ENCODE assay signal across 8 cellular contexts in the genomic region with DNA sequence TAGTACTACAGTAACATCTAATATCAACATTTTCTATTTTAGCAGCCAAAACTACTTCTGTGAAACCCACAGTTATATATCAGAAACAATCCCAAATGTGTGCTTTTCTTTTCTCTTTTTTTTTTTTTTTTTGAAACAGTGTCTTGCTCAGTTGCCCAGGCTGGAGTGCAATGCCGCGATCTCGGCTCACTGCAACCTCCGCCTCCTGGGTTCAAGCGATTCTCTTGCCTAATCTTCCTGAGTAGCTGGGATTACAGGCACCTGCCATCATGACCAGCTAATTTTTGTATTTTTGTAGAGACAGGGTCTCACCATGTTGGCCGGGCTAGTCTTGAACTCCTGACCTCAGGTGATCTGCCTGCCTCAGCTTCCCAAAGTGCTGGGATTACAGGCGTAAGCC. TPM values are rescaled to one million over a fixed set of nuclear protein-coding genes. Genes with fewer than 3 reads are reported as not detected.
A peak's percentile ranks its signal among the peaks of the same experiment; 100 is the strongest.
DNase-seq lines count a peak whose midpoint lies in the region; ATAC-seq and TF ChIP-seq lines count a peak whose summit lies in the region.
"Not testable (repeated sequence)": the region's sequence is repeated elsewhere in the genome, so short reads cannot be mapped to it uniquely, and the experiment has no call there.

No MANE protein-coding gene starts in this region.

- TF ChIP-seq CTCF in CD8-positive, alpha-beta T cell (IDR thresholded peaks at IDR 0.05); HFFc6 (IDR thresholded peaks at IDR 0.05); SK-N-SH (IDR thresholded peaks at IDR 0.05); fibroblast of lung (conservative IDR thresholded peaks at IDR 0.05 in 1 of 2, IDR thresholded peaks at IDR 0.05 in 1 of 2; ENCODE audit: low read depth in 1 of 2, low read length in 2 of 2); nephron (IDR thresholded peaks at IDR 0.05; ENCODE audit: unreplicated experiment in 3 of 3): not testable (repeated sequence)

- not testable (repeated sequence) for H3K36me3 ChIP-seq in CD8-positive, alpha-beta T cell (ENCODE audit: insufficient read depth, low read length); fibroblast of lung (ENCODE audit: control insufficient read depth, insufficient read depth, low read length)
- peaks cover 11 to 38% of the 10 kb centered on the region in 2 experiments for H3K36me3 ChIP-seq in SK-N-SH (replicated peaks in 1 of 2; ENCODE audit: control insufficient read depth in 1 of 2, insufficient read depth in 2 of 2, low read length in 1 of 2)

- peak overlapping the region; percentile 96; the same call in 1 of the 2 replicates for H3K9ac ChIP-seq in SK-N-SH
- not testable (repeated sequence) for H3K9ac ChIP-seq in fibroblast of lung (ENCODE audit: insufficient read depth, low read length)

- not testable (repeated sequence) for TF ChIP-seq RAD21 in SK-N-SH (IDR thresholded peaks at IDR 0.05; ENCODE audit: low read length)

- H3K4me3 Mint-ChIP-seq in CD8-positive, alpha-beta T cell = peak overlapping the region; percentile 100
- H3K4me3 Mint-ChIP-seq in HFFc6 (peak overlapping the region; percentile 95), nephron (peak overlapping the region; percentile 97 to 98 (median 97))
- H3K4me3 Mint-ChIP-seq in activated CD8-positive, alpha-beta T cell treated with anti-CD3 and anti-CD28 coated beads, Interleukin-2, amount 10 ng/mL, durations not matched to agents 7 days and 5 days = peak overlapping the region; percentile 25
- H3K4me3 Mint-ChIP-seq in activated naive CD8-positive, alpha-beta T cell treated with anti-CD3 and anti-CD28 coated beads, Interleukin-2, amount 50 U/mL, for 24 hours = peak overlapping the region; percentile 99
- H3K4me3 Mint-ChIP-seq in stimulated activated naive CD8-positive, alpha-beta T cell treated with anti-CD3 and anti-CD28 coated beads, Interleukin-15, Interleukin-2, amounts not matched to agents 100 ng/mL and 50 ng/mL, for 24 hours = peak overlapping the region; percentile 100

- H3K79me2 ChIP-seq in SK-N-SH (ENCODE audit: insufficient read depth) (peaks cover 70% of the 10 kb centered on the region), fibroblast of lung (ENCODE audit: control insufficient read depth, insufficient read depth, low read length) (peaks cover 60% of the 10 kb centered on the region)

- not testable (repeated sequence) for H3K9me3 ChIP-seq in CD8-positive, alpha-beta T cell (ENCODE audit: low read length); SK-N-SH; fibroblast of lung (ENCODE audit: control insufficient read depth, insufficient read depth, low read depth, low read length)

- H2AFZ ChIP-seq in SK-N-SH (ENCODE audit: low read depth); fibroblast of lung (ENCODE audit: low read length): not testable (repeated sequence)

- H3K4me2 ChIP-seq in SK-N-SH (peak overlapping the region; percentile 68; the same call in 1 of the 2 replicates), fibroblast of lung (ENCODE audit: extremely low read depth, insufficient read depth, low read length) (peak overlapping the region; percentile 74)

- H3K4me1 Mint-ChIP-seq in CD8-positive, alpha-beta T cell (ENCODE audit: low read depth) = peaks cover 47% of the 10 kb centered on the region
- H3K4me1 Mint-ChIP-seq in HFFc6 (ENCODE audit: low read depth) = peaks cover 39% of the 10 kb centered on the region
- peaks cover 53% of the 10 kb centered on the region for H3K4me1 Mint-ChIP-seq in activated CD8-positive, alpha-beta T cell treated with anti-CD3 and anti-CD28 coated beads, Interleukin-2, amount 10 ng/mL, durations not matched to agents 7 days and 5 days (ENCODE audit: low read depth)
- peaks cover 55% of the 10 kb centered on the region for H3K4me1 Mint-ChIP-seq in activated naive CD8-positive, alpha-beta T cell treated with anti-CD3 and anti-CD28 coated beads, Interleukin-2, amount 50 U/mL, for 24 hours
- H3K4me1 Mint-ChIP-seq in nephron = peaks cover 26% of the 10 kb centered on the region
- H3K4me1 Mint-ChIP-seq in stimulated activated naive CD8-positive, alpha-beta T cell treated with anti-CD3 and anti-CD28 coated beads, Interleukin-15, Interleukin-2, amounts not matched to agents 100 ng/mL and 50 ng/mL, for 24 hours (ENCODE audit: low read depth) = peaks cover 62% of the 10 kb centered on the region

- H3K4me3 ChIP-seq in CD8-positive, alpha-beta T cell (ENCODE audit: low read depth, low read length); SK-N-SH (ENCODE audit: low read depth in 2 of 2, low read length in 1 of 2): not testable (repeated sequence)
- peak overlapping the region; percentile 89 to 99 (median 96) for H3K4me3 ChIP-seq in fibroblast of lung (replicated peaks in 1 of 4; ENCODE audit: control extremely low read depth in 1 of 4, insufficient read depth in 1 of 4, low read depth in 3 of 4, low read length in 4 of 4)

- peak overlapping the region; percentile 70 for H3K27ac Mint-ChIP-seq in CD8-positive, alpha-beta T cell
- H3K27ac Mint-ChIP-seq in HFFc6 = peak overlapping the region; percentile 99; the same call in 1 of the 2 replicates
- H3K27ac Mint-ChIP-seq in activated CD8-positive, alpha-beta T cell treated with anti-CD3 and anti-CD28 coated beads, Interleukin-2, amount 10 ng/mL, durations not matched to agents 7 days and 5 days = peak overlapping the region; percentile 99
- H3K27ac Mint-ChIP-seq in activated naive CD8-positive, alpha-beta T cell treated with anti-CD3 and anti-CD28 coated beads, Interleukin-2, amount 50 U/mL, for 24 hours = peak overlapping the region; percentile 100
- peak overlapping the region; percentile 98 to 99 (median 99) for H3K27ac Mint-ChIP-seq in nephron
- not testable (repeated sequence) for H3K27ac Mint-ChIP-seq in stimulated activated naive CD8-positive, alpha-beta T cell treated with anti-CD3 and anti-CD28 coated beads, Interleukin-15, Interleukin-2, amounts not matched to agents 100 ng/mL and 50 ng/mL, for 24 hours

- not testable (repeated sequence) for H3K27me3 Mint-ChIP-seq in CD8-positive, alpha-beta T cell (ENCODE audit: low read depth); HFFc6 (ENCODE audit: insufficient read depth); activated CD8-positive, alpha-beta T cell treated with anti-CD3 and anti-CD28 coated beads, Interleukin-2, amount 10 ng/mL, durations not matched to agents 7 days and 5 days (ENCODE audit: low read depth); activated naive CD8-positive, alpha-beta T cell treated with anti-CD3 and anti-CD28 coated beads, Interleukin-2, amount 50 U/mL, for 24 hours; nephron (ENCODE audit: low read depth); stimulated activated naive CD8-positive, alpha-beta T cell treated with anti-CD3 and anti-CD28 coated beads, Interleukin-15, Interleukin-2, amounts not matched to agents 100 ng/mL and 50 ng/mL, for 24 hours

- POLR2A ChIA-PET in CD8-positive, alpha-beta T cell (lab: Charles Lee) = interaction anchor here (0.7 kb wide), 1 partner anchor 13 kb away, joined by 4 read pairs; no protein-coding TSS in a partner anchor
- POLR2A ChIA-PET in SK-N-SH (lab: Yijun Ruan, JAX) = interaction anchor here (1.2 kb wide), 1 partner anchor 14 kb away, joined by 3 read pairs; no protein-coding TSS in a partner anchor
- POLR2A ChIA-PET in activated CD8-positive, alpha-beta T cell treated with anti-CD3 and anti-CD28 coated beads, Interleukin-2, amount 10 ng/mL, durations not matched to agents 7 days and 5 days (lab: Charles Lee) = interaction anchor here (1.2 kb wide), 1 partner anchor 27 kb away, joined by 4 read pairs; no protein-coding TSS in a partner anchor

- TF ChIP-seq EP300 in SK-N-SH (IDR thresholded peaks at IDR 0.05; ENCODE audit: borderline replicate concordance in 1 of 2, low read depth in 1 of 2, low read length in 1 of 2) = not testable (repeated sequence)

- not testable (repeated sequence) for H3K9me2 ChIP-seq in SK-N-SH

- peaks cover 19% of the 10 kb centered on the region for H3F3A ChIP-seq in SK-N-SH (replicated peaks; ENCODE audit: insufficient read depth)

- intact Hi-C loops in CD8-positive, alpha-beta T cell (cut with DNase I, micrococcal nuclease) = loop anchor here (5.0 to 10.0 kb wide), 4 partner anchors 356 to 1166 kb away; a partner anchor contains a TSS

- not testable (repeated sequence) for H3K27ac ChIP-seq in CD8-positive, alpha-beta T cell (ENCODE audit: low read depth, low read length); SK-N-SH (ENCODE audit: low read depth in 2 of 2, low read length in 1 of 2); fibroblast of lung (ENCODE audit: insufficient read depth, low read length)

- not testable (repeated sequence) for H3K27me3 ChIP-seq in CD8-positive, alpha-beta T cell (ENCODE audit: insufficient read depth, low read length); SK-N-SH (ENCODE audit: insufficient read depth); fibroblast of lung (ENCODE audit: control insufficient read depth, insufficient read depth, low read length)

- peaks cover 14% of the 10 kb centered on the region for H4K20me1 ChIP-seq in SK-N-SH (ENCODE audit: insufficient read depth)
- not testable (repeated sequence) for H4K20me1 ChIP-seq in fibroblast of lung (ENCODE audit: control insufficient read depth, extremely low read depth, insufficient read depth, low read length)

- not testable (repeated sequence) for DNase-seq in CD8-positive, alpha-beta T cell; HFFc6; SK-N-SH; activated CD8-positive, alpha-beta T cell treated with anti-CD3 and anti-CD28 coated beads, Interleukin-2, amount 10 ng/mL, durations not matched to agents 7 days and 5 days; activated naive CD8-positive, alpha-beta T cell treated with anti-CD3 and anti-CD28 coated beads, Interleukin-2, amount 50 U/mL, for 24 hours; fibroblast of lung (ENCODE audit: low read depth in 2 of 2)

- H3K4me1 ChIP-seq in CD8-positive, alpha-beta T cell (ENCODE audit: insufficient read depth, low read length) = peaks cover 20% of the 10 kb centered on the region
- H3K4me1 ChIP-seq in SK-N-SH (ENCODE audit: control insufficient read depth in 1 of 2, insufficient read depth in 2 of 2, low read depth in 1 of 2, low read length in 1 of 2); fibroblast of lung (ENCODE audit: control insufficient read depth, extremely low read depth, insufficient read depth, low read length): not testable (repeated sequence)

- not testable (repeated sequence) for H3K9me3 Mint-ChIP-seq in CD8-positive, alpha-beta T cell; HFFc6; activated CD8-positive, alpha-beta T cell treated with anti-CD3 and anti-CD28 coated beads, Interleukin-2, amount 10 ng/mL, durations not matched to agents 7 days and 5 days (ENCODE audit: insufficient read depth); activated naive CD8-positive, alpha-beta T cell treated with anti-CD3 and anti-CD28 coated beads, Interleukin-2, amount 50 U/mL, for 24 hours; nephron; stimulated activated naive CD8-positive, alpha-beta T cell treated with anti-CD3 and anti-CD28 coated beads, Interleukin-15, Interleukin-2, amounts not matched to agents 100 ng/mL and 50 ng/mL, for 24 hours

- WGBS in SK-N-SH (ENCODE audit: low lambda C conversion rate) = 97% methylated on average over 7 of the region's 7 CpGs

- CTCF ChIA-PET in CD8-positive, alpha-beta T cell (lab: Charles Lee) = interaction anchor here (0.7 to 2.0 kb wide), 3 partner anchors 14 to 1281 kb away, joined by 3 to 13 read pairs (median 4); no protein-coding TSS in a partner anchor
- CTCF ChIA-PET in SK-N-SH (lab: Yijun Ruan, JAX) = interaction anchor here (1.0 to 2.2 kb wide), 3 partner anchors 14 to 118 kb away, joined by 3 to 19 read pairs (median 5); no protein-coding TSS in a partner anchor
- CTCF ChIA-PET in activated CD8-positive, alpha-beta T cell treated with anti-CD3 and anti-CD28 coated beads, Interleukin-2, amount 10 ng/mL, durations not matched to agents 7 days and 5 days (lab: Charles Lee) = interaction anchor here (1.2 to 8.0 kb wide), 3 partner anchors 8 to 218 kb away, joined by 7 to 106 read pairs (median 15); no protein-coding TSS in a partner anchor

- H3K36me3 Mint-ChIP-seq in CD8-positive, alpha-beta T cell = peaks cover 27% of the 10 kb centered on the region
- H3K36me3 Mint-ChIP-seq in HFFc6 (ENCODE audit: low read depth) = peaks cover 39% of the 10 kb centered on the region
- H3K36me3 Mint-ChIP-seq in activated CD8-positive, alpha-beta T cell treated with anti-CD3 and anti-CD28 coated beads, Interleukin-2, amount 10 ng/mL, durations not matched to agents 7 days and 5 days (ENCODE audit: low read depth) = peaks cover 34% of the 10 kb centered on the region
- peaks cover 45% of the 10 kb centered on the region for H3K36me3 Mint-ChIP-seq in activated naive CD8-positive, alpha-beta T cell treated with anti-CD3 and anti-CD28 coated beads, Interleukin-2, amount 50 U/mL, for 24 hours (ENCODE audit: low read depth)
- peaks cover 18% of the 10 kb centered on the region for H3K36me3 Mint-ChIP-seq in nephron (ENCODE audit: low read depth)
- peaks cover 48% of the 10 kb centered on the region for H3K36me3 Mint-ChIP-seq in stimulated activated naive CD8-positive, alpha-beta T cell treated with anti-CD3 and anti-CD28 coated beads, Interleukin-15, Interleukin-2, amounts not matched to agents 100 ng/mL and 50 ng/mL, for 24 hours (ENCODE audit: low read depth)

- not testable (repeated sequence) for ATAC-seq in CD8-positive, alpha-beta T cell; activated CD8-positive, alpha-beta T cell treated with anti-CD3 and anti-CD28 coated beads, Interleukin-2, amount 10 ng/mL, durations not matched to agents 7 days and 5 days; activated naive CD8-positive, alpha-beta T cell treated with anti-CD3 and anti-CD28 coated beads, Interleukin-2, amount 50 U/mL, for 24 hours

RNA-seq across cellular contexts. Expression of a gene that starts 2.0 kb away (rescaled TPM):
- total RNA-seq in CD8-positive, alpha-beta T cell = 10 to 100 TPM; 22.4 to 23.1 TPM
- total RNA-seq in HFFc6 (2021; fragmentation: NEBNext Ultra II Directional; extraction: Animal tissue kit (Norgen Biotek cat#: 25700)) = 10 to 100 TPM; 19.4 to 28.1 (median 27.0) TPM
- polyA plus RNA-seq in SK-N-SH (2012; rRNA removed) (9.6 and 10.8 TPM in 2 replicates), fibroblast of lung (19.5 and 19.8 TPM in 2 replicates)
- 12.3 and 18.5 TPM in 2 replicates for polyA plus RNA-seq in SK-N-SH (2012; cell fraction: cytosol; rRNA removed)
- polyA plus RNA-seq in SK-N-SH (2012; cell fraction: nucleus; rRNA removed) = 7.2 and 13.1 TPM in 2 replicates
- total RNA-seq in activated CD8-positive, alpha-beta T cell treated with anti-CD3 and anti-CD28 coated beads, Interleukin-2, amount 10 ng/mL, durations not matched to agents 7 days and 5 days = 10 to 100 TPM; 19.6 to 21.3 TPM
- total RNA-seq in fibroblast of lung = 9.2 and 12.7 TPM in 2 replicates
- 34.7 and 37.8 TPM in 2 replicates for polyA plus RNA-seq in fibroblast of lung (2012)
- 3.3 and 9.6 TPM in 2 replicates for polyA minus RNA-seq in fibroblast of lung (ENCODE audit: low replicate concordance)

Comparison
In these comparisons a context has a peak if more than half of its experiments do, and no peak if none do; other contexts are left out.
1. H3K4me3 Mint-ChIP-seq: peak in every context shown above with its lines; median percentile 100 in CD8-positive, alpha-beta T cell; 100 in stimulated activated naive CD8-positive, alpha-beta T cell treated with anti-CD3 and anti-CD28 coated beads, Interleukin-15, Interleukin-2, amounts not matched to agents 100 ng/mL and 50 ng/mL, for 24 hours; 99 in activated naive CD8-positive, alpha-beta T cell treated with anti-CD3 and anti-CD28 coated beads, Interleukin-2, amount 50 U/mL, for 24 hours; 97 in nephron; 95 in HFFc6; 25 in activated CD8-positive, alpha-beta T cell treated with anti-CD3 and anti-CD28 coated beads, Interleukin-2, amount 10 ng/mL, durations not matched to agents 7 days and 5 days.